In genomic region chr5:170634236-170634990, GRCh38 we compare ENCODE assay signal across 10 cellular contexts.
A peak's percentile ranks its signal among the peaks of the same experiment; 100 is the strongest.
DNase-seq lines count a peak whose midpoint lies in the region; ATAC-seq and TF ChIP-seq lines count a peak whose summit lies in the region.
"Had no signal": no experiment of that assay in that cellular context is flagged by ENCODE, and none has a peak within 500 bp of the region (broad histone marks: within the 10 kb centered on the region; RNA-seq: fewer than 3 reads in every experiment).

No MANE protein-coding gene starts in this region.

- peaks cover 9% of the 10 kb centered on the region for H3K23me2 ChIP-seq in H9 (ENCODE audit: insufficient read length, low read depth, low read length, poor library complexity, severe bottlenecking)

- no peaks in the 10 kb centered on the region for H3K36me3 ChIP-seq in RWPE2 (ENCODE audit: low read depth)
- no peaks in the 10 kb centered on the region for H3K36me3 ChIP-seq in smooth muscle cell (ENCODE audit: low read depth)

- no peak overlapping the region for H3K23ac ChIP-seq in H9 (ENCODE audit: insufficient read length, low read depth, low read length)

- no peak overlapping the region for H3K56ac ChIP-seq in H9 (ENCODE audit: insufficient read length, low read depth, low read length)

- H3K14ac ChIP-seq in H9 (ENCODE audit: insufficient read depth, low read length): no peak overlapping the region

- no peaks in the 10 kb centered on the region for H3F3A ChIP-seq in smooth muscle cell (ENCODE audit: low read depth)

- no peak overlapping the region for H4K8ac ChIP-seq in H9 (replicated peaks; ENCODE audit: insufficient read length, low read depth, low read length)

- H2BK20ac ChIP-seq in H9 (ENCODE audit: low read depth, low read length, poor library complexity, severe bottlenecking): no peak overlapping the region

- H3K27me3 ChIP-seq in H9 (ENCODE audit: insufficient read depth, low read length) (no peaks in the 10 kb centered on the region), RWPE2 (ENCODE audit: insufficient read depth, poor library complexity, severe bottlenecking) (no peaks in the 10 kb centered on the region), smooth muscle cell (ENCODE audit: low read depth) (no peaks in the 10 kb centered on the region)

- H3K9me3 ChIP-seq in H9 (ENCODE audit: control insufficient read depth, low read depth, low read length) (no peaks in the 10 kb centered on the region), RWPE2 (ENCODE audit: severe bottlenecking) (no peaks in the 10 kb centered on the region), smooth muscle cell (replicated peaks; ENCODE audit: low read depth) (no peaks in the 10 kb centered on the region)

- H3K79me1 ChIP-seq in H9 (ENCODE audit: insufficient read depth, low read depth, low read length, poor library complexity, severe bottlenecking): no peaks in the 10 kb centered on the region

- peaks cover 34 to 40% of the 10 kb centered on the region in 2 experiments for H3K4me1 Mint-ChIP-seq in H9

- H3K9ac ChIP-seq in H9 (ENCODE audit: extremely low read depth, insufficient read length, low read length): no peak overlapping the region
- H3K9ac ChIP-seq in smooth muscle cell (ENCODE audit: low read depth): no peak overlapping the region

- WGBS in H9 (ENCODE audit: extremely low coverage, insufficient read length, low lambda C conversion rate): no CpG with 5 or more reads among the region's 6 CpGs
- WGBS in smooth muscle cell (ENCODE audit: low lambda C conversion rate): 76% methylated on average over 6 of the region's 6 CpGs

- no peaks in the 10 kb centered on the region for H3K36me3 Mint-ChIP-seq in H9 (ENCODE audit: insufficient read depth in 1 of 3, low read depth in 3 of 3)

- TF ChIP-seq CTCF in H9 (conservative IDR thresholded peaks at IDR 0.05) (no peak), RWPE2 (IDR thresholded peaks at IDR 0.05; ENCODE audit: poor library complexity, severe bottlenecking) (no peak), smooth muscle cell (IDR thresholded peaks at IDR 0.05; ENCODE audit: borderline replicate concordance, insufficient read depth, poor library complexity, severe bottlenecking) (no peak)

- H3K18ac ChIP-seq in H9 (ENCODE audit: insufficient read length, low read depth, low read length): no peak overlapping the region

- no peak overlapping the region for H2BK12ac ChIP-seq in H9 (ENCODE audit: insufficient read length, low read depth, low read length)

- H3K4me3 Mint-ChIP-seq in H9: peak overlapping the region; percentile 50 to 74; a peak in 4 of 5 replicates
- H3K4me3 Mint-ChIP-seq: activated CD4-positive, alpha-beta T cell treated with anti-CD3 and anti-CD28 coated beads, Interleukin-2, amount 10 ng/mL, durations not matched to agents 7 days and 5 days had no signal

- H4K20me1 ChIP-seq in H9 (ENCODE audit: control insufficient read depth, insufficient read depth, insufficient read length): no peaks in the 10 kb centered on the region
- H4K20me1 ChIP-seq in smooth muscle cell (ENCODE audit: low read depth): no peaks in the 10 kb centered on the region

- H3K27ac Mint-ChIP-seq in H9: peak overlapping the region in 2 of 3 experiments; percentile 33 to 96; a peak in 5 of 7 replicates
- H3K27ac Mint-ChIP-seq: activated CD4-positive, alpha-beta T cell treated with anti-CD3 and anti-CD28 coated beads, Interleukin-2, amount 10 ng/mL, durations not matched to agents 7 days and 5 days had no signal

- no peak overlapping the region for H2BK5ac ChIP-seq in H9 (ENCODE audit: insufficient read length, low read length)

- no peak overlapping the region for H4K5ac ChIP-seq in H9 (ENCODE audit: insufficient read length, low read depth, low read length)

- H3K9me3 Mint-ChIP-seq in H9: no peaks in the 10 kb centered on the region
- H3K9me3 Mint-ChIP-seq: activated CD4-positive, alpha-beta T cell treated with anti-CD3 and anti-CD28 coated beads, Interleukin-2, amount 10 ng/mL, durations not matched to agents 7 days and 5 days had no signal

- H2AFZ ChIP-seq in H9 (ENCODE audit: low read length): no peak overlapping the region
- H2AFZ ChIP-seq in smooth muscle cell (ENCODE audit: low read depth): no peak overlapping the region

- ATAC-seq in RWPE2 (ENCODE audit: low read depth): no peak

- no peak overlapping the region for H2BK120ac ChIP-seq in H9 (ENCODE audit: low read depth, low read length, poor library complexity, severe bottlenecking)

- H3K4ac ChIP-seq in H9 (ENCODE audit: low read depth, low read length): no peak overlapping the region

- DNase-seq in H9 (no peak), RWPE2 (ENCODE audit: low spot score) (peak; percentile 30), smooth muscle cell (lab: John Stamatoyannopoulos, UW; ENCODE audit: unreplicated experiment) (no peak), mesenteric fat pad (ENCODE audit: low spot score) (no peak), AG08395 (ENCODE audit: low spot score) (no peak)
- DNase-seq in stimulated activated CD4-positive, alpha-beta T cell treated with anti-CD3 and anti-CD28 coated beads, Interleukin-12 subunit alpha, Interleukin-12 subunit beta, amount 100 ng/mL, for 4 hours: no peak
- DNase-seq: activated CD4-positive, alpha-beta T cell treated with anti-CD3 and anti-CD28 coated beads, Interleukin-2, amount 10 ng/mL, durations not matched to agents 7 days and 5 days; activated naive CD4-positive, alpha-beta T cell; cortex of kidney had no signal

- no peak overlapping the region for H2BK15ac ChIP-seq in H9 (ENCODE audit: low read depth, low read length)

- H3K4me2 ChIP-seq in H9 (ENCODE audit: insufficient read depth, insufficient read length, low read length) (peak overlapping the region; percentile 70), smooth muscle cell (peak overlapping the region; percentile 77)

- H4K91ac ChIP-seq in H9 (ENCODE audit: insufficient read length, low read depth, low read length): no peak overlapping the region

- no peak overlapping the region for H3K4me3 ChIP-seq in RWPE2 (ENCODE audit: severe bottlenecking)
- peak overlapping the region; percentile 6 for H3K4me3 ChIP-seq in iPS-11a (ENCODE audit: low read depth, low read length)
- H3K4me3 ChIP-seq in smooth muscle cell: no peak overlapping the region

- H3K27me3 Mint-ChIP-seq in H9 (ENCODE audit: low read depth): peaks cover 17% of the 10 kb centered on the region

- H2AK5ac ChIP-seq in H9 (ENCODE audit: insufficient read length, low read length): no peak overlapping the region

- H3K79me2 ChIP-seq in H9 (ENCODE audit: insufficient read depth, low read length): no peaks in the 10 kb centered on the region
- H3K79me2 ChIP-seq in smooth muscle cell (ENCODE audit: low read depth): no peaks in the 10 kb centered on the region

- H3K27ac ChIP-seq in H9 (ENCODE audit: insufficient read length, low read depth, low read length) (no peak overlapping the region), RWPE2 (ENCODE audit: poor library complexity, severe bottlenecking) (peak overlapping the region; percentile 63), smooth muscle cell (ENCODE audit: low read depth) (peak overlapping the region; percentile 3)

- no peak overlapping the region for H3T11ph ChIP-seq in H9 (ENCODE audit: low read length)

- H3K4me1 ChIP-seq in H9 (ENCODE audit: insufficient read depth, low read length) (peaks cover 14% of the 10 kb centered on the region), RWPE2 (ENCODE audit: insufficient read depth, poor library complexity, severe bottlenecking) (peaks cover 8% of the 10 kb centered on the region), smooth muscle cell (ENCODE audit: low read depth) (peaks cover 8% of the 10 kb centered on the region)
